ENCODE assay signal across 18 cellular contexts in the genomic region with DNA sequence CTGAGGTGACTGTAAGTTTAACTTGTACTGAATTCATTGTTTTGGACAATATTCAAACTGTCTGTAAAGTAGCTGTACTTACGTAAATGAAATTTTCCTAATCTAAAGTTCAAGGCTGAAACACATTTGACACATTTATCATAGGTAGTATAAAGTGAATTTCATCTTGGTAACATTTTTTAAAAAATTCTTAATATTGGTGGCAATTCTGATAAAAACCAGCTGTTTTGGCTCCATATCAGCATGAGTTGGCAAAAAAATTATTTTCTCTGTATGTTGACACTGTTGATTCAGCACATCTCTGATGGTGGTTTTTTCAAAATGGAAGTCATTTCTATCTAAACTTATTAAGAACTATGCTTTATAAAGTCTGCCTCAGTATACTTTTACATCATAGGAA. TPM values are rescaled to one million over a fixed set of nuclear protein-coding genes. Genes with fewer than 3 reads are reported as not detected.
DNase-seq lines count a peak whose midpoint lies in the region; TF ChIP-seq lines count a peak whose summit lies in the region.
"Had no signal": no experiment of that assay in that cellular context is flagged by ENCODE, and none has a peak within 500 bp of the region (broad histone marks: within the 10 kb centered on the region; RNA-seq: fewer than 3 reads in every experiment).

No MANE protein-coding gene starts in this region.

- no peak overlapping the region for H2BK5ac ChIP-seq in mesenchymal stem cell (ENCODE audit: low read depth, low read length, poor library complexity, severe bottlenecking)

- no peak overlapping the region for H4K8ac ChIP-seq in mesenchymal stem cell (ENCODE audit: low read length)

- H3K14ac ChIP-seq in mesenchymal stem cell (ENCODE audit: low read length in 2 of 2), result no peak overlapping the region

- H3K27me3 ChIP-seq in ACC112 (ENCODE audit: insufficient read depth, low read length), result no peaks in the 10 kb centered on the region
- peaks cover 0 to 6% of the 10 kb centered on the region in 2 experiments for H3K27me3 ChIP-seq in mesenchymal stem cell (ENCODE audit: control insufficient read depth in 1 of 2, insufficient read depth in 1 of 2, low read length in 2 of 2)

- no peak for TF ChIP-seq POLR2A in erythroblast (IDR thresholded peaks at IDR 0.05; ENCODE audit: low read length)

- no peak overlapping the region for H4K91ac ChIP-seq in mesenchymal stem cell (ENCODE audit: low read length)

- no peaks in the 10 kb centered on the region for H3K79me2 ChIP-seq in ACC112 (ENCODE audit: control insufficient read depth, insufficient read depth, low read length, unreplicated experiment)

- H3K18ac ChIP-seq in mesenchymal stem cell (ENCODE audit: low read depth in 1 of 2, low read length in 2 of 2), result no peak overlapping the region

- no peak overlapping the region for H3K4ac ChIP-seq in mesenchymal stem cell (ENCODE audit: low read depth in 1 of 2, low read length in 2 of 2)

- H3K4me1 ChIP-seq in ACC112 (ENCODE audit: control insufficient read depth, insufficient read depth, low read length, unreplicated experiment), result peaks cover 12% of the 10 kb centered on the region
- no peaks in the 10 kb centered on the region for H3K4me1 ChIP-seq in mesenchymal stem cell (ENCODE audit: control insufficient read depth, insufficient read depth, low read depth, low read length)

- H2AK5ac ChIP-seq in mesenchymal stem cell (ENCODE audit: low read length, severe bottlenecking), result no peak overlapping the region

- no peaks in the 10 kb centered on the region for H3K36me3 ChIP-seq in ACC112 (ENCODE audit: insufficient read depth, low read length)
- H3K36me3 ChIP-seq in SK-N-MC (ENCODE audit: insufficient read depth, low read length), result no peaks in the 10 kb centered on the region
- H3K36me3 ChIP-seq in mesenchymal stem cell (ENCODE audit: control insufficient read depth in 1 of 2, insufficient read depth in 2 of 2, low read depth in 1 of 2, low read length in 2 of 2), result no peaks in the 10 kb centered on the region

- no peak overlapping the region for H2BK120ac ChIP-seq in mesenchymal stem cell (ENCODE audit: low read depth, low read length)

- WGBS in mesenchymal stem cell, result no CpG with 5 or more reads among the region's 1 CpG

- no peaks in the 10 kb centered on the region for H3K79me1 ChIP-seq in mesenchymal stem cell (replicated peaks; ENCODE audit: low read length, poor library complexity, severe bottlenecking)

- DNase-seq in SK-N-MC (ENCODE audit: low read depth, low spot score) (no peak), erythroblast (lab: John Stamatoyannopoulos, UW) (peak; percentile 75 to 79), mesenchymal stem cell (no peak), NCI-H510A (lab: John Stamatoyannopoulos, UW) (no peak), NCI-H345 (lab: John Stamatoyannopoulos, UW) (no peak)
- DNase-seq in stimulated activated CD4-positive, alpha-beta T cell treated with anti-CD3 and anti-CD28 coated beads, Interleukin-4, amount 100 ng/mL, for 1 hour, result no peak
- DNase-seq: DMS79, H9, KG1, MV-4-11, NCI-H1694 treated with DMSO at 0.1 percent for 48 hours, NCI-H2107, NCI-H524, NCI-H82, OCI-M1, SHP77 treated with DMSO at 0.1 percent for 48 hours had no signal

- H3K27ac ChIP-seq in ACC112 (ENCODE audit: low read depth, low read length), result peak overlapping the region; percentile 65
- peak overlapping the region; percentile 85 for H3K27ac ChIP-seq in SK-N-MC
- H3K27ac ChIP-seq in mesenchymal stem cell (ENCODE audit: low read length, poor library complexity, severe bottlenecking), result no peak overlapping the region
- H3K27ac ChIP-seq: C4-2B had no signal

- H2BK12ac ChIP-seq in mesenchymal stem cell (ENCODE audit: low read length in 2 of 2), result no peak overlapping the region

- 0 out of 2 replicates have a peak overlapping the region, but pooled peaks have one; percentile 22 for H3K4me3 ChIP-seq in ACC112 (ENCODE audit: low read depth, low read length)
- H3K4me3 ChIP-seq in SK-N-MC, result no peak overlapping the region
- H3K4me3 ChIP-seq in mesenchymal stem cell (ENCODE audit: insufficient read depth in 1 of 2, low read depth in 1 of 2, low read length in 2 of 2), result no peak overlapping the region

- H3K9me3 ChIP-seq in SK-N-MC (ENCODE audit: low read depth, low read length) (no peaks in the 10 kb centered on the region), mesenchymal stem cell (ENCODE audit: control insufficient read depth, low read length) (no peaks in the 10 kb centered on the region)

- H3K23ac ChIP-seq in mesenchymal stem cell (ENCODE audit: low read length in 2 of 2), result no peak overlapping the region

- H3K9ac ChIP-seq in SK-N-MC (ENCODE audit: insufficient read length), result no peak overlapping the region
- peak overlapping the region; percentile 75 for H3K9ac ChIP-seq in mesenchymal stem cell (ENCODE audit: low read length)

- H3K4me2 ChIP-seq in mesenchymal stem cell (ENCODE audit: low read length, poor library complexity, severe bottlenecking), result no peak overlapping the region

- H2BK15ac ChIP-seq in mesenchymal stem cell (ENCODE audit: low read depth, poor library complexity, severe bottlenecking), result no peak overlapping the region

- H2AFZ ChIP-seq in ACC112 (ENCODE audit: low read length, unreplicated experiment), result peak overlapping the region; percentile 96
- H2AFZ ChIP-seq in mesenchymal stem cell (ENCODE audit: low read depth, low read length), result no peak overlapping the region

RNA-seq across cellular contexts. Expression of gene CXorf58, which starts 30.9 kb away (rescaled TPM):
- not detected for polyA plus RNA-seq in mesenchymal stem cell (2013, experiment 1 of 2)
- polyA plus RNA-seq in mesenchymal stem cell (2013, experiment 2 of 2), result not detected

RNA-seq across cellular contexts. Expression of gene APOO, which starts 31.0 kb away (rescaled TPM):
- polyA plus RNA-seq in mesenchymal stem cell (2013, experiment 1 of 2), result 48.2 TPM
- 54.2 TPM for polyA plus RNA-seq in mesenchymal stem cell (2013, experiment 2 of 2)

Comparison
In these comparisons a context has a peak if more than half of its experiments do, and no peak if none do; other contexts are left out.
1. DNase-seq: peak in erythroblast (2 of 2); none in SK-N-MC (single experiment), mesenchymal stem cell (single experiment), stimulated activated CD4-positive, alpha-beta T cell treated with anti-CD3 and anti-CD28 coated beads, Interleukin-4, amount 100 ng/mL, for 1 hour (single experiment), NCI-H510A (single experiment) and NCI-H345 (single experiment).